In genomic region chr6:143549630-143550268, GRCh38 we compare ENCODE assay signal across 10 cellular contexts. TPM values are rescaled to one million over a fixed set of nuclear protein-coding genes. Genes with fewer than 3 reads are reported as not detected.
DNase-seq lines count a peak whose midpoint lies in the region; ATAC-seq and TF ChIP-seq lines count a peak whose summit lies in the region.
"Had no signal": no experiment of that assay in that cellular context is flagged by ENCODE, and none has a peak within 500 bp of the region (broad histone marks: within the 10 kb centered on the region; RNA-seq: fewer than 3 reads in every experiment).

No MANE protein-coding gene starts in this region.

- H3K36me3 Mint-ChIP-seq in CD4-positive, CD25-positive, alpha-beta regulatory T cell, result no peaks in the 10 kb centered on the region
- peaks cover 7% of the 10 kb centered on the region for H3K36me3 Mint-ChIP-seq in activated T-helper 17 cell treated with anti-CD3 and anti-CD28 coated beads, Interleukin-2, amount 50 U/mL, for 72 hours (ENCODE audit: low read depth)
- H3K36me3 Mint-ChIP-seq in activated naive CD8-positive, alpha-beta T cell treated with anti-CD3 and anti-CD28 coated beads, Interleukin-2, amount 50 U/mL, for 24 hours (ENCODE audit: low read depth), result peaks cover 4% of the 10 kb centered on the region

- H3K4me1 ChIP-seq in CD4-positive, CD25-positive, alpha-beta regulatory T cell (ENCODE audit: control insufficient read depth, insufficient read depth, low read length, poor library complexity, severe bottlenecking), result peaks cover 69% of the 10 kb centered on the region
- H3K4me1 ChIP-seq in aorta (ENCODE audit: control insufficient read depth in 1 of 2, insufficient read depth in 2 of 2, low read length in 2 of 2), result no peaks in the 10 kb centered on the region

- no peaks in the 10 kb centered on the region for H3K9me3 Mint-ChIP-seq in CD4-positive, CD25-positive, alpha-beta regulatory T cell
- no peaks in the 10 kb centered on the region for H3K9me3 Mint-ChIP-seq in activated T-helper 17 cell treated with anti-CD3 and anti-CD28 coated beads, Interleukin-2, amount 50 U/mL, for 72 hours
- no peaks in the 10 kb centered on the region for H3K9me3 Mint-ChIP-seq in activated naive CD8-positive, alpha-beta T cell treated with anti-CD3 and anti-CD28 coated beads, Interleukin-2, amount 50 U/mL, for 24 hours

- peaks cover 67 to 95% (median 82%) of the 10 kb centered on the region in 4 donors for H3K4me1 Mint-ChIP-seq in CD4-positive, CD25-positive, alpha-beta regulatory T cell
- peaks cover 72% of the 10 kb centered on the region for H3K4me1 Mint-ChIP-seq in activated T-helper 17 cell treated with anti-CD3 and anti-CD28 coated beads, Interleukin-2, amount 50 U/mL, for 72 hours
- H3K4me1 Mint-ChIP-seq in activated naive CD8-positive, alpha-beta T cell treated with anti-CD3 and anti-CD28 coated beads, Interleukin-2, amount 50 U/mL, for 24 hours, result peaks cover 45% of the 10 kb centered on the region

- ATAC-seq in CD4-positive, CD25-positive, alpha-beta regulatory T cell (ENCODE audit: low read depth in 2 of 2), result peak; percentile 62 to 71
- ATAC-seq in HG03432 (IDR thresholded peaks at IDR 0.05; ENCODE audit: unreplicated experiment), result peak; percentile 87
- peak; percentile 87 for ATAC-seq in activated T-helper 17 cell treated with anti-CD3 and anti-CD28 coated beads, Interleukin-2, amount 50 U/mL, for 72 hours (replicated peaks)
- no peak for ATAC-seq in activated naive CD8-positive, alpha-beta T cell treated with anti-CD3 and anti-CD28 coated beads, Interleukin-2, amount 50 U/mL, for 24 hours
- no peak for ATAC-seq in aorta (ENCODE audit: low FRiP score)

- TF ChIP-seq CTCF in GM20000 (IDR thresholded peaks at IDR 0.05; ENCODE audit: extremely low read depth, missing control alignments), result no peak

- intact Hi-C loops in posterior vena cava (cut with DNase I), result no loop called here
- intact Hi-C loops in aorta (cut with DNase I), result no loop called here

- peak overlapping the region; percentile 4 for H3K4me3 ChIP-seq in CD4-positive, CD25-positive, alpha-beta regulatory T cell (ENCODE audit: low read depth, low read length)
- no peak overlapping the region for H3K4me3 ChIP-seq in aorta (ENCODE audit: low read length in 2 of 2)

- H3K27me3 Mint-ChIP-seq in CD4-positive, CD25-positive, alpha-beta regulatory T cell, result peaks cover 4% of the 10 kb centered on the region
- H3K27me3 Mint-ChIP-seq in activated T-helper 17 cell treated with anti-CD3 and anti-CD28 coated beads, Interleukin-2, amount 50 U/mL, for 72 hours, result no peaks in the 10 kb centered on the region
- H3K27me3 Mint-ChIP-seq in activated naive CD8-positive, alpha-beta T cell treated with anti-CD3 and anti-CD28 coated beads, Interleukin-2, amount 50 U/mL, for 24 hours, result no peaks in the 10 kb centered on the region

- WGBS in aorta, 2 donors, result 94 to 96% methylated on average over 7 of the region's 7 CpGs

- no peaks in the 10 kb centered on the region for H3K27me3 ChIP-seq in CD4-positive, CD25-positive, alpha-beta regulatory T cell (ENCODE audit: control insufficient read depth, insufficient read depth, low read length)
- no peaks in the 10 kb centered on the region for H3K27me3 ChIP-seq in aorta (ENCODE audit: control insufficient read depth in 1 of 2, insufficient read depth in 2 of 2, low read length in 1 of 2)

- peak overlapping the region; percentile 34 to 94 (median 82) for H3K27ac Mint-ChIP-seq in CD4-positive, CD25-positive, alpha-beta regulatory T cell
- H3K27ac Mint-ChIP-seq in activated T-helper 17 cell treated with anti-CD3 and anti-CD28 coated beads, Interleukin-2, amount 50 U/mL, for 72 hours, result peak overlapping the region; percentile 49
- H3K27ac Mint-ChIP-seq in activated naive CD8-positive, alpha-beta T cell treated with anti-CD3 and anti-CD28 coated beads, Interleukin-2, amount 50 U/mL, for 24 hours, result no peak overlapping the region

- no peaks in the 10 kb centered on the region for H3K36me3 ChIP-seq in CD4-positive, CD25-positive, alpha-beta regulatory T cell (ENCODE audit: control insufficient read depth, insufficient read depth, low read length)
- H3K36me3 ChIP-seq in aorta (ENCODE audit: control insufficient read depth in 1 of 2, insufficient read depth in 2 of 2, low read length in 1 of 2), result no peaks in the 10 kb centered on the region

- peak overlapping the region; percentile 31 to 81 (median 66) for H3K4me3 Mint-ChIP-seq in CD4-positive, CD25-positive, alpha-beta regulatory T cell
- H3K4me3 Mint-ChIP-seq in activated T-helper 17 cell treated with anti-CD3 and anti-CD28 coated beads, Interleukin-2, amount 50 U/mL, for 72 hours, result peak overlapping the region; percentile 61
- no peak overlapping the region for H3K4me3 Mint-ChIP-seq in activated naive CD8-positive, alpha-beta T cell treated with anti-CD3 and anti-CD28 coated beads, Interleukin-2, amount 50 U/mL, for 24 hours

- peak overlapping the region; percentile 50 for H3K27ac ChIP-seq in CD4-positive, CD25-positive, alpha-beta regulatory T cell (ENCODE audit: insufficient read depth, low read length, poor library complexity, severe bottlenecking)
- H3K27ac ChIP-seq in aorta (ENCODE audit: low read depth in 1 of 2, low read length in 2 of 2), result no peak overlapping the region

- peak in 2 of 3 donors; percentile 20 to 86 for DNase-seq in CD4-positive, CD25-positive, alpha-beta regulatory T cell
- peak; percentile 53 for DNase-seq in GM20000 (ENCODE audit: low spot score)
- no peak for DNase-seq in NCI-H524 treated with DMSO at 0.1 percent for 48 hours (lab: John Stamatoyannopoulos, UW)
- DNase-seq in activated naive CD8-positive, alpha-beta T cell treated with anti-CD3 and anti-CD28 coated beads, Interleukin-2, amount 50 U/mL, for 24 hours, result no peak
- no peak for DNase-seq in posterior vena cava (ENCODE audit: low spot score)
- no peak for DNase-seq in aorta
- DNase-seq: NCI-H187 treated with DMSO at 0.1 percent for 48 hours, retina had no signal

- no peaks in the 10 kb centered on the region for H3K9me3 ChIP-seq in CD4-positive, CD25-positive, alpha-beta regulatory T cell (ENCODE audit: control insufficient read depth in 2 of 2, low read length in 2 of 2)
- no peaks in the 10 kb centered on the region for H3K9me3 ChIP-seq in aorta (ENCODE audit: control insufficient read depth, low read length)

RNA-seq across cellular contexts. Expression of gene FUCA2, which starts 38.2 kb away (rescaled TPM):
- 6.1 TPM for total RNA-seq in CD4-positive, CD25-positive, alpha-beta regulatory T cell
- 10 to 100 TPM; 14.1 to 23.6 (median 22.2) TPM for polyA plus RNA-seq in CD4-positive, CD25-positive, alpha-beta regulatory T cell
- 10 to 100 TPM; 19.3 to 32.7 TPM for total RNA-seq in activated T-helper 17 cell treated with anti-CD3 and anti-CD28 coated beads, Interleukin-2, amount 50 U/mL, for 72 hours
- total RNA-seq in posterior vena cava, result 10 to 100 TPM; 41.4 to 49.6 TPM
- 10 to 100 TPM; 34.1 to 36.6 TPM for total RNA-seq in aorta
- 10 to 100 TPM; 17.4 to 19.6 TPM for polyA plus RNA-seq in aorta

Comparison
In these comparisons a context has a peak if more than half of its experiments do, and no peak if none do; other contexts are left out.
1. ATAC-seq: peak in CD4-positive, CD25-positive, alpha-beta regulatory T cell (2 of 2), HG03432 (single experiment) and activated T-helper 17 cell treated with anti-CD3 and anti-CD28 coated beads, Interleukin-2, amount 50 U/mL, for 72 hours (single experiment); none in activated naive CD8-positive, alpha-beta T cell treated with anti-CD3 and anti-CD28 coated beads, Interleukin-2, amount 50 U/mL, for 24 hours (single experiment) and aorta (single experiment).
2. DNase-seq: peak in CD4-positive, CD25-positive, alpha-beta regulatory T cell (2 of 3) and GM20000 (single experiment); none in NCI-H524 treated with DMSO at 0.1 percent for 48 hours (single experiment), activated naive CD8-positive, alpha-beta T cell treated with anti-CD3 and anti-CD28 coated beads, Interleukin-2, amount 50 U/mL, for 24 hours (single experiment), posterior vena cava (single experiment) and aorta (0 of 2).